ENCODE assay signal across 37 cellular contexts in genomic region chr12:40344312-40344711, GRCh38.
"Had no signal": no experiment of that assay in that cellular context is flagged by ENCODE, and none has a peak within 500 bp of the region (broad histone marks: within the 10 kb centered on the region; RNA-seq: fewer than 3 reads in every experiment).

No MANE protein-coding gene starts in this region.

- H3K36me3 Mint-ChIP-seq: activated naive CD4-positive, alpha-beta T cell treated with anti-CD3 and anti-CD28 coated beads, Interleukin-2, amount 10 ng/mL, durations not matched to agents 7 days and 5 days; activated naive CD8-positive, alpha-beta T cell; brain had no signal

- H3K4me2 ChIP-seq: PC-9 had no signal

- H3K27me3 Mint-ChIP-seq: activated B cell treated with CpG ODN at 0.5 μM for 24 hours; activated CD4-positive, alpha-beta memory T cell treated with anti-CD3 and anti-CD28 coated beads, Interleukin-2, amount 10 ng/mL, durations not matched to agents 7 days and 5 days; activated CD8-positive, alpha-beta memory T cell treated with anti-CD3 and anti-CD28 coated beads, Interleukin-2, amount 10 ng/mL, durations not matched to agents 7 days and 5 days; activated naive CD4-positive, alpha-beta T cell treated with anti-CD3 and anti-CD28 coated beads, Interleukin-2, amount 10 ng/mL, durations not matched to agents 7 days and 5 days; activated naive CD8-positive, alpha-beta T cell; activated naive CD8-positive, alpha-beta T cell treated with anti-CD3 and anti-CD28 coated beads, Interleukin-2, amount 50 U/mL, for 24 hours; brain had no signal

- DNase-seq: activated B cell treated with CpG ODN at 0.5 μM for 24 hours; activated CD4-positive, alpha-beta memory T cell treated with anti-CD3 and anti-CD28 coated beads, Interleukin-2, amount 10 ng/mL, durations not matched to agents 7 days and 5 days; activated CD4-positive, alpha-beta T cell treated with anti-CD3 and anti-CD28 coated beads for 4 hours; activated CD4-positive, CD25-positive, alpha-beta regulatory T cell treated with anti-CD3 and anti-CD28 coated beads, Interleukin-2, amount 50 U/mL, for 72 hours; activated CD8-positive, alpha-beta memory T cell treated with anti-CD3 and anti-CD28 coated beads for 24 hours; activated CD8-positive, alpha-beta memory T cell treated with anti-CD3 and anti-CD28 coated beads, Interleukin-2, amount 10 ng/mL, durations not matched to agents 7 days and 5 days; activated CD8-positive, alpha-beta memory T cell treated with anti-CD3 and anti-CD28 coated beads, Interleukin-2, amount 50 U/mL, for 48 hours; activated effector memory CD4-positive, alpha-beta T cell treated with Interleukin-2 at 50 U/mL for 16 hours; activated naive CD4-positive, alpha-beta T cell treated with anti-CD3 and anti-CD28 coated beads, Interleukin-2, amount 10 ng/mL, durations not matched to agents 7 days and 5 days; activated naive CD8-positive, alpha-beta T cell treated with anti-CD3 and anti-CD28 coated beads, Interleukin-2, amount 50 U/mL, for 24 hours; activated T-cell treated with anti-CD3 and anti-CD28 coated beads, Interleukin-2, amount 50 U/mL, for 48 hours; anterior cingulate cortex; caudate nucleus; cerebellar nuclear complex; Karpas-422; KBM-7; NCI-H1436 treated with DMSO at 0.1 percent for 48 hours; NCI-H1694 treated with DMSO at 0.1 percent for 48 hours; NCI-H2029; NCI-H2171 treated with DMSO at 0.1 percent for 48 hours; NCI-H2227 treated with DMSO at 0.1 percent for 48 hours; NCI-H446; NCI-H510A treated with DMSO at 0.1 percent for 48 hours; NCI-H82; NK-92 treated with Interleukin-12 subunit alpha and Interleukin-12 subunit beta, amount 100 ng/mL, for 24 hours; PC-9; SIG-M5; SW 1271; T-helper 1 cell; T-helper 2 cell; T-helper 9 cell had no signal

- H2AFZ ChIP-seq: PC-9 had no signal

- H3K27ac ChIP-seq: PC-9, RWPE1, VCaP had no signal

- FAIRE-seq: bronchial epithelial cell, RCC 7860 had no signal

- H3K27ac Mint-ChIP-seq: activated B cell treated with CpG ODN at 0.5 μM for 24 hours; activated CD4-positive, alpha-beta memory T cell treated with anti-CD3 and anti-CD28 coated beads, Interleukin-2, amount 10 ng/mL, durations not matched to agents 7 days and 5 days; activated CD8-positive, alpha-beta memory T cell treated with anti-CD3 and anti-CD28 coated beads, Interleukin-2, amount 10 ng/mL, durations not matched to agents 7 days and 5 days; activated naive CD4-positive, alpha-beta T cell treated with anti-CD3 and anti-CD28 coated beads, Interleukin-2, amount 10 ng/mL, durations not matched to agents 7 days and 5 days; activated naive CD8-positive, alpha-beta T cell; activated naive CD8-positive, alpha-beta T cell treated with anti-CD3 and anti-CD28 coated beads, Interleukin-2, amount 50 U/mL, for 24 hours; brain had no signal

- H3K4me1 Mint-ChIP-seq: activated B cell treated with CpG ODN at 0.5 μM for 24 hours; activated CD4-positive, alpha-beta memory T cell treated with anti-CD3 and anti-CD28 coated beads, Interleukin-2, amount 10 ng/mL, durations not matched to agents 7 days and 5 days; activated CD8-positive, alpha-beta memory T cell treated with anti-CD3 and anti-CD28 coated beads, Interleukin-2, amount 10 ng/mL, durations not matched to agents 7 days and 5 days; activated naive CD4-positive, alpha-beta T cell treated with anti-CD3 and anti-CD28 coated beads, Interleukin-2, amount 10 ng/mL, durations not matched to agents 7 days and 5 days; activated naive CD8-positive, alpha-beta T cell treated with anti-CD3 and anti-CD28 coated beads, Interleukin-2, amount 50 U/mL, for 24 hours had no signal

- H3K4me3 ChIP-seq: PC-9 had no signal

- H3K9me3 Mint-ChIP-seq: activated B cell treated with CpG ODN at 0.5 μM for 24 hours; activated CD4-positive, alpha-beta memory T cell treated with anti-CD3 and anti-CD28 coated beads, Interleukin-2, amount 10 ng/mL, durations not matched to agents 7 days and 5 days; activated naive CD4-positive, alpha-beta T cell treated with anti-CD3 and anti-CD28 coated beads, Interleukin-2, amount 10 ng/mL, durations not matched to agents 7 days and 5 days; activated naive CD8-positive, alpha-beta T cell treated with anti-CD3 and anti-CD28 coated beads, Interleukin-2, amount 50 U/mL, for 24 hours; brain had no signal

- H3K4me3 Mint-ChIP-seq: activated B cell treated with CpG ODN at 0.5 μM for 24 hours; activated CD4-positive, alpha-beta memory T cell treated with anti-CD3 and anti-CD28 coated beads, Interleukin-2, amount 10 ng/mL, durations not matched to agents 7 days and 5 days; activated CD8-positive, alpha-beta memory T cell treated with anti-CD3 and anti-CD28 coated beads, Interleukin-2, amount 10 ng/mL, durations not matched to agents 7 days and 5 days; activated naive CD4-positive, alpha-beta T cell treated with anti-CD3 and anti-CD28 coated beads, Interleukin-2, amount 10 ng/mL, durations not matched to agents 7 days and 5 days; activated naive CD8-positive, alpha-beta T cell; activated naive CD8-positive, alpha-beta T cell treated with anti-CD3 and anti-CD28 coated beads, Interleukin-2, amount 50 U/mL, for 24 hours; brain had no signal
